8 cellular contexts compared by ENCODE assay signal in genomic region chr11:64268687-64269379, GRCh38. TPM values are rescaled to one million over a fixed set of nuclear protein-coding genes. Genes with fewer than 3 reads are reported as not detected.
DNase-seq lines count a peak whose midpoint lies in the region; ATAC-seq lines count a peak whose summit lies in the region.

No MANE protein-coding gene starts in this region.

- intact Hi-C loops in activated T-helper 2 cell treated with anti-CD3 and anti-CD28 coated beads, Interferon-gamma antibody, Interleukin-2, Interleukin-4, amounts not matched to agents 10 μg/mL and 5 μg/mL and 100 μg/mL, durations not matched to agents 14 hours and 24 hours and 36 hours (cut with micrococcal nuclease) = loop anchor here (1.0 to 2.0 kb wide), 3 partner anchors 18 to 62 kb away; partner anchors contain the start of genes FERMT3, PLCB3 and TRMT112
- intact Hi-C loops in cardiac septum (cut with DNase I) = loop anchor here (1.0 to 5.0 kb wide), 4 partner anchors 22 to 64 kb away; partner anchors contain the start of genes CATSPERZ, NUDT22 and TRPT1
- intact Hi-C loops in posterior vena cava (cut with DNase I) = no loop called here

- peaks cover 11% of the 10 kb centered on the region for H3K36me3 Mint-ChIP-seq in activated T-helper 2 cell treated with anti-CD3 and anti-CD28 coated beads, Interferon-gamma antibody, Interleukin-2, Interleukin-4, amounts not matched to agents 10 μg/mL and 5 μg/mL and 100 μg/mL, durations not matched to agents 14 hours and 24 hours and 36 hours (ENCODE audit: low read depth)

- peaks cover 15% of the 10 kb centered on the region for H3K4me1 Mint-ChIP-seq in activated T-helper 2 cell treated with anti-CD3 and anti-CD28 coated beads, Interferon-gamma antibody, Interleukin-2, Interleukin-4, amounts not matched to agents 10 μg/mL and 5 μg/mL and 100 μg/mL, durations not matched to agents 14 hours and 24 hours and 36 hours (ENCODE audit: low read depth)

- no peaks in the 10 kb centered on the region for H3K27me3 Mint-ChIP-seq in activated T-helper 2 cell treated with anti-CD3 and anti-CD28 coated beads, Interferon-gamma antibody, Interleukin-2, Interleukin-4, amounts not matched to agents 10 μg/mL and 5 μg/mL and 100 μg/mL, durations not matched to agents 14 hours and 24 hours and 36 hours (ENCODE audit: low read depth)

- peak; percentile 4 for ATAC-seq in HG02571 (IDR thresholded peaks at IDR 0.05; ENCODE audit: unreplicated experiment)

- DNase-seq in NCI-H82 (lab: John Stamatoyannopoulos, UW) (peak; percentile 71), NCI-H82 treated with DMSO at 0.1 percent for 48 hours (lab: John Stamatoyannopoulos, UW; ENCODE audit: unreplicated experiment) (no peak), NCI-H2196 (lab: John Stamatoyannopoulos, UW; ENCODE audit: unreplicated experiment) (peak; percentile 53), cardiac septum (ENCODE audit: low spot score) (peak; percentile 84), posterior vena cava (ENCODE audit: low spot score) (peak; percentile 91), AG08395 (ENCODE audit: low spot score) (no peak)
- DNase-seq in activated T-helper 2 cell treated with anti-CD3 and anti-CD28 coated beads, Interferon-gamma antibody, Interleukin-2, Interleukin-4, amounts not matched to agents 10 μg/mL and 5 μg/mL and 100 μg/mL, durations not matched to agents 14 hours and 24 hours and 36 hours (ENCODE audit: low spot score) = peak; percentile 54

- H3K4me3 Mint-ChIP-seq in activated T-helper 2 cell treated with anti-CD3 and anti-CD28 coated beads, Interferon-gamma antibody, Interleukin-2, Interleukin-4, amounts not matched to agents 10 μg/mL and 5 μg/mL and 100 μg/mL, durations not matched to agents 14 hours and 24 hours and 36 hours (ENCODE audit: low read depth) = peak overlapping the region; percentile 91

- no peaks in the 10 kb centered on the region for H3K9me3 Mint-ChIP-seq in activated T-helper 2 cell treated with anti-CD3 and anti-CD28 coated beads, Interferon-gamma antibody, Interleukin-2, Interleukin-4, amounts not matched to agents 10 μg/mL and 5 μg/mL and 100 μg/mL, durations not matched to agents 14 hours and 24 hours and 36 hours

- peak overlapping the region; percentile 84 for H3K27ac Mint-ChIP-seq in activated T-helper 2 cell treated with anti-CD3 and anti-CD28 coated beads, Interferon-gamma antibody, Interleukin-2, Interleukin-4, amounts not matched to agents 10 μg/mL and 5 μg/mL and 100 μg/mL, durations not matched to agents 14 hours and 24 hours and 36 hours

RNA-seq across cellular contexts. Expression of gene BAD, which starts 15.6 kb away (rescaled TPM):
- 33.2 and 34.7 TPM in 2 replicates for total RNA-seq in activated T-helper 2 cell treated with anti-CD3 and anti-CD28 coated beads, Interferon-gamma antibody, Interleukin-2, Interleukin-4, amounts not matched to agents 10 μg/mL and 5 μg/mL and 100 μg/mL, durations not matched to agents 14 hours and 24 hours and 36 hours
- total RNA-seq in cardiac septum = 45.9 TPM
- total RNA-seq in posterior vena cava = 10 to 100 TPM; 49.6 to 57.3 TPM

RNA-seq across cellular contexts. Expression of gene GPR137, which starts 16.8 kb away (rescaled TPM):
- total RNA-seq in activated T-helper 2 cell treated with anti-CD3 and anti-CD28 coated beads, Interferon-gamma antibody, Interleukin-2, Interleukin-4, amounts not matched to agents 10 μg/mL and 5 μg/mL and 100 μg/mL, durations not matched to agents 14 hours and 24 hours and 36 hours = 32.7 and 38.0 TPM in 2 replicates
- total RNA-seq in cardiac septum (37.7 TPM), posterior vena cava (10 to 100 TPM; 23.2 to 27.5 TPM)

RNA-seq across cellular contexts. Expression of gene PLCB3, which starts 17.5 kb away (rescaled TPM):
- 21.0 and 23.4 TPM in 2 replicates for total RNA-seq in activated T-helper 2 cell treated with anti-CD3 and anti-CD28 coated beads, Interferon-gamma antibody, Interleukin-2, Interleukin-4, amounts not matched to agents 10 μg/mL and 5 μg/mL and 100 μg/mL, durations not matched to agents 14 hours and 24 hours and 36 hours
- total RNA-seq in cardiac septum (9.6 TPM), posterior vena cava (10 to 100 TPM; 26.1 to 28.3 TPM)

RNA-seq across cellular contexts. Expression of gene PPP1R14B, which starts 22.1 kb away (rescaled TPM):
- 262 and 273 TPM in 2 replicates for total RNA-seq in activated T-helper 2 cell treated with anti-CD3 and anti-CD28 coated beads, Interferon-gamma antibody, Interleukin-2, Interleukin-4, amounts not matched to agents 10 μg/mL and 5 μg/mL and 100 μg/mL, durations not matched to agents 14 hours and 24 hours and 36 hours
- total RNA-seq in cardiac septum (113 TPM), posterior vena cava (100 to 1,000 TPM; 102 to 190 TPM)

RNA-seq across cellular contexts. Expression of gene KCNK4, which starts 22.3 kb away (rescaled TPM):
- total RNA-seq in activated T-helper 2 cell treated with anti-CD3 and anti-CD28 coated beads, Interferon-gamma antibody, Interleukin-2, Interleukin-4, amounts not matched to agents 10 μg/mL and 5 μg/mL and 100 μg/mL, durations not matched to agents 14 hours and 24 hours and 36 hours = not detected in 2 replicates
- total RNA-seq in cardiac septum (not detected), posterior vena cava (not detected)

Comparison
In these comparisons a context has a peak if more than half of its experiments do, and no peak if none do; other contexts are left out.
1. DNase-seq: peak in NCI-H82 (single experiment), NCI-H2196 (single experiment), activated T-helper 2 cell treated with anti-CD3 and anti-CD28 coated beads, Interferon-gamma antibody, Interleukin-2, Interleukin-4, amounts not matched to agents 10 μg/mL and 5 μg/mL and 100 μg/mL, durations not matched to agents 14 hours and 24 hours and 36 hours (single experiment), cardiac septum (single experiment) and posterior vena cava (single experiment); none in NCI-H82 treated with DMSO at 0.1 percent for 48 hours (single experiment) and AG08395 (single experiment).
2. intact Hi-C loops: an anchor here in activated T-helper 2 cell treated with anti-CD3 and anti-CD28 coated beads, Interferon-gamma antibody, Interleukin-2, Interleukin-4, amounts not matched to agents 10 μg/mL and 5 μg/mL and 100 μg/mL, durations not matched to agents 14 hours and 24 hours and 36 hours (1.0 to 2.0 kb wide) and cardiac septum (1.0 to 5.0 kb wide); none called in posterior vena cava.